ENCODE assay signal across 8 cellular contexts in genomic region chr14:93648440-93649168, GRCh38.
DNase-seq lines count a peak whose midpoint lies in the region; ATAC-seq and TF ChIP-seq lines count a peak whose summit lies in the region.

No MANE protein-coding gene starts in this region.

- ATAC-seq in GM19035 (IDR thresholded peaks at IDR 0.05; ENCODE audit: unreplicated experiment) (no peak), psoas muscle (no peak)

- H3K4me1 ChIP-seq in psoas muscle = no peaks in the 10 kb centered on the region

- H3K4me3 ChIP-seq in psoas muscle = no peak overlapping the region

- CTCF ChIA-PET in activated CD4-positive, alpha-beta T cell treated with anti-CD3 and anti-CD28 coated beads, Interleukin-2, amount 10 ng/mL, durations not matched to agents 7 days and 5 days (lab: Charles Lee) = no interaction called here

- POLR2A ChIA-PET in activated CD4-positive, alpha-beta T cell treated with anti-CD3 and anti-CD28 coated beads, Interleukin-2, amount 10 ng/mL, durations not matched to agents 7 days and 5 days (lab: Charles Lee) = no interaction called here

- peaks cover 4% of the 10 kb centered on the region for H3K9me3 ChIP-seq in psoas muscle

- no peaks in the 10 kb centered on the region for H3K36me3 Mint-ChIP-seq in activated CD4-positive, alpha-beta T cell treated with anti-CD3 and anti-CD28 coated beads, Interleukin-2, amount 10 ng/mL, durations not matched to agents 7 days and 5 days (ENCODE audit: low read depth)

- H3K4me1 Mint-ChIP-seq in activated CD4-positive, alpha-beta T cell treated with anti-CD3 and anti-CD28 coated beads, Interleukin-2, amount 10 ng/mL, durations not matched to agents 7 days and 5 days = no peaks in the 10 kb centered on the region

- H3K27ac ChIP-seq in angular gyrus (ENCODE audit: low read depth, low read length) (peak overlapping the region; percentile 1), psoas muscle (no peak overlapping the region)

- H3K9me3 Mint-ChIP-seq in activated CD4-positive, alpha-beta T cell treated with anti-CD3 and anti-CD28 coated beads, Interleukin-2, amount 10 ng/mL, durations not matched to agents 7 days and 5 days = peaks cover 3% of the 10 kb centered on the region

- H3K27me3 Mint-ChIP-seq in activated CD4-positive, alpha-beta T cell treated with anti-CD3 and anti-CD28 coated beads, Interleukin-2, amount 10 ng/mL, durations not matched to agents 7 days and 5 days = peaks cover 33% of the 10 kb centered on the region

- intact Hi-C loops in psoas muscle (cut with DNase I) = no loop called here

- H3K4me3 Mint-ChIP-seq in activated CD4-positive, alpha-beta T cell treated with anti-CD3 and anti-CD28 coated beads, Interleukin-2, amount 10 ng/mL, durations not matched to agents 7 days and 5 days = no peak overlapping the region

- DNase-seq in activated CD4-positive, alpha-beta T cell treated with anti-CD3 and anti-CD28 coated beads, Interleukin-2, amount 10 ng/mL, durations not matched to agents 7 days and 5 days = peak; percentile 14
- no peak for DNase-seq in activated CD4-positive, alpha-beta T cell treated with anti-CD3 and anti-CD28 coated beads for 1 hour
- DNase-seq in NCI-H2171 (lab: John Stamatoyannopoulos, UW) = peak; percentile 5
- peak; percentile 48 for DNase-seq in stimulated activated CD4-positive, alpha-beta T cell treated with anti-CD3 and anti-CD28 coated beads, Interleukin-1b, Interleukin-23, amount 100 ng/mL, for 48 hours
- no peak for DNase-seq in psoas muscle
- no peak for DNase-seq in NCI-H187 treated with DMSO at 0.1 percent for 48 hours (lab: John Stamatoyannopoulos, UW)

- WGBS in psoas muscle, 3 donors = 61% methylated on average over 5 of the region's 5 CpGs

- no peaks in the 10 kb centered on the region for H3K27me3 ChIP-seq in psoas muscle (ENCODE audit: insufficient read depth in 3 of 3, low read length in 2 of 3)

- TF ChIP-seq CTCF in psoas muscle (IDR thresholded peaks at IDR 0.05) = no peak

- H3K36me3 ChIP-seq in psoas muscle (ENCODE audit: insufficient read depth in 1 of 2, low read depth in 1 of 2) = no peaks in the 10 kb centered on the region

- no peak overlapping the region for H3K27ac Mint-ChIP-seq in activated CD4-positive, alpha-beta T cell treated with anti-CD3 and anti-CD28 coated beads, Interleukin-2, amount 10 ng/mL, durations not matched to agents 7 days and 5 days

Comparison
In these comparisons a context has a peak if more than half of its experiments do, and no peak if none do; other contexts are left out.
1. DNase-seq: peak in activated CD4-positive, alpha-beta T cell treated with anti-CD3 and anti-CD28 coated beads, Interleukin-2, amount 10 ng/mL, durations not matched to agents 7 days and 5 days (single experiment), NCI-H2171 (single experiment) and stimulated activated CD4-positive, alpha-beta T cell treated with anti-CD3 and anti-CD28 coated beads, Interleukin-1b, Interleukin-23, amount 100 ng/mL, for 48 hours (single experiment); none in activated CD4-positive, alpha-beta T cell treated with anti-CD3 and anti-CD28 coated beads for 1 hour (single experiment), psoas muscle (0 of 2) and NCI-H187 treated with DMSO at 0.1 percent for 48 hours (single experiment).